In genomic region chr14:24443053-24443683, GRCh38 we compare ENCODE assay signal across 8 cellular contexts. TPM values are rescaled to one million over a fixed set of nuclear protein-coding genes. Genes with fewer than 3 reads are reported as not detected.
A peak's percentile ranks its signal among the peaks of the same experiment; 100 is the strongest.
DNase-seq lines count a peak whose midpoint lies in the region; ATAC-seq and TF ChIP-seq lines count a peak whose summit lies in the region.

No MANE protein-coding gene starts in this region.

- peak overlapping the region; percentile 70 for H3K4me3 ChIP-seq in GM12864 (ENCODE audit: low read depth, low read length)
- peak overlapping the region; percentile 75 for H3K4me3 ChIP-seq in SJCRH30
- H3K4me3 ChIP-seq in esophagus squamous epithelium: peak overlapping the region; percentile 59 to 85 (median 73)
- H3K4me3 ChIP-seq in rectal smooth muscle tissue (ENCODE audit: low read length): peak overlapping the region; percentile 95

- TF ChIP-seq CTCF in GM12864 (IDR thresholded peaks at IDR 0.05; ENCODE audit: low read depth, low read length, missing control alignments) (no peak), esophagus squamous epithelium (IDR thresholded peaks at IDR 0.05) (no peak)

- peak overlapping the region; percentile 43 for H3K9ac ChIP-seq in rectal smooth muscle tissue (ENCODE audit: low read length)

- intact Hi-C loops in esophagus squamous epithelium (cut with DNase I): no loop called here

- peaks cover 12% of the 10 kb centered on the region; the same call in 1 of the 2 replicates for H3K36me3 ChIP-seq in SJCRH30
- H3K36me3 ChIP-seq in esophagus squamous epithelium: peaks cover 9 to 34% (median 17%) of the 10 kb centered on the region in 3 donors
- peaks cover 12% of the 10 kb centered on the region for H3K36me3 ChIP-seq in rectal smooth muscle tissue (ENCODE audit: control insufficient read depth, insufficient read depth, low read length)

- ATAC-seq in HG03571 (IDR thresholded peaks at IDR 0.05; ENCODE audit: unreplicated experiment): no peak

- DNase-seq in GM12864 (ENCODE audit: low read depth) (no peak), SJCRH30 (no peak), esophagus squamous epithelium (lab: John Stamatoyannopoulos, UW) (no peak), T1000 (lab: John Stamatoyannopoulos, UW) (no peak), AG20443 (ENCODE audit: low spot score) (no peak)
- DNase-seq in activated CD4-positive, alpha-beta T cell treated with anti-CD3 and anti-CD28 coated beads for 4 hours: no peak

- no peak for TF ChIP-seq POLR2A in esophagus squamous epithelium (IDR thresholded peaks at IDR 0.05)

- H3K9me3 ChIP-seq in SJCRH30 (replicated peaks): no peaks in the 10 kb centered on the region
- no peaks in the 10 kb centered on the region for H3K9me3 ChIP-seq in esophagus squamous epithelium

- H3K4me1 ChIP-seq in SJCRH30 (peaks cover 8% of the 10 kb centered on the region), esophagus squamous epithelium (peaks cover 16 to 41% (median 16%) of the 10 kb centered on the region in 3 donors), rectal smooth muscle tissue (ENCODE audit: control insufficient read depth, insufficient read depth, low read length) (peaks cover 8% of the 10 kb centered on the region)

- H3K27me3 ChIP-seq in SJCRH30 (no peaks in the 10 kb centered on the region), esophagus squamous epithelium (no peaks in the 10 kb centered on the region), rectal smooth muscle tissue (ENCODE audit: control insufficient read depth, insufficient read depth, low read length) (no peaks in the 10 kb centered on the region)

- peak overlapping the region; percentile 95 for H3K27ac ChIP-seq in SJCRH30
- H3K27ac ChIP-seq in esophagus squamous epithelium: peak overlapping the region; percentile 97 to 99 (median 99)
- peak overlapping the region; percentile 100 for H3K27ac ChIP-seq in rectal smooth muscle tissue (ENCODE audit: low read depth, low read length)

- 4 to 5% methylated on average over 6 of the region's 7 CpGs for WGBS in esophagus squamous epithelium, 2 donors

RNA-seq across cellular contexts. Expression of gene SDR39U1, which starts 0.6 kb away (rescaled TPM):
- 29.3 and 34.1 TPM in 2 replicates for total RNA-seq in SJCRH30 (2014; rRNA removed; shearing (Covaris generic))
- 10 to 100 TPM; 16.1 to 36.0 (median 20.4) TPM for total RNA-seq in esophagus squamous epithelium

RNA-seq across cellular contexts. Expression of gene KHNYN, which starts 13.4 kb away (rescaled TPM):
- total RNA-seq in SJCRH30 (2014; rRNA removed; shearing (Covaris generic)): 5.9 and 6.0 TPM in 2 replicates
- total RNA-seq in esophagus squamous epithelium: 10 to 100 TPM; 35.6 to 68.9 (median 42.9) TPM

RNA-seq across cellular contexts. Expression of gene CBLN3, which starts 13.7 kb away (rescaled TPM):
- total RNA-seq in SJCRH30 (2014; rRNA removed; shearing (Covaris generic)): 0.05 and 0.12 TPM in 2 replicates
- total RNA-seq in esophagus squamous epithelium: under 1 TPM in 3 of 4 donors, not detected in 1; 0.13 to 0.95 (median 0.85) TPM

RNA-seq across cellular contexts. Expression of gene NYNRIN, which starts 44.4 kb away (rescaled TPM):
- 11.9 and 12.1 TPM in 2 replicates for total RNA-seq in SJCRH30 (2014; rRNA removed; shearing (Covaris generic))
- total RNA-seq in esophagus squamous epithelium: 10 to 100 TPM in 3 of 4 donors, 1 to 10 TPM in 1; 4.7 to 14.7 (median 11.8) TPM
